Comparison of ENCODE assay signal across 8 cellular contexts in the genomic region with DNA sequence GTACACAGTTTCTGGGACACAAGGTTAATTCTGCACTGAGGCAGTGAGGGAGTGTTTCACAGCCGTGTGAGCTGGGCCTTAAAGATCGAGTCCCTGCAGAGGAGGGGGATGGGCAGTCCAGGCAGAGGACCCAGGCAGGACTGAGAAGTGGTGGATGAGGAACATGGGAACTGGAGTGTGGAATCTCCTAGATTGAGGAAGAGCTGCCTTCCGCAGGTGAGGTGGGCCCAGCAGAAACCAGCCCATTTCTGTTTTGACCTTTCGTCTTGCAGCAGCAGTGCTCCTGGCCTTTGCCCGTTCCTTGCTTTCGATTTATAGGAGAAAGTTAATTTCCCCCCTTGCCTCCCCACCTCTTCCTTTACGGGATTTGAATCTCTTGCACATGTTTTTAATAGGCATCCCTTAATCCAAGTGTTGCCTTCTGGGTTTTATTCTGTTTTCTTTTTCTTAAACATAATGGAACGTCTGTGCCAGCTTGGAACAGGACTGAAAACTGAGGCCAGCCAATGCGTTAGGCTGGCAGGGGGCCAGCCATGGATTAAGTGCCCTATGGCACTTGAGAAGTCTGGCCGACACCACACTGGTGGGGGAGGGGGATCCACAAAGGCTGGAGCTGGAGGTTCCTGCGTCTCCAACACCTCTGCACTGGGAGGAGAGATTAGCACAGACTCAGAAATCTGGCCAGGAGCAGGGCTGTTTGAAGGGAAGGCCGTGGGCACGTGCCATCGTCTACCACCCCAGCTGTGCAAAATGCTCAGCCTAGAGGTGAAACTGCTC.
DNase-seq lines count a peak whose midpoint lies in the region; ATAC-seq, FAIRE-seq and TF ChIP-seq lines count a peak whose summit lies in the region.

No MANE protein-coding gene starts in this region.

- TF ChIP-seq RAD21 in Ishikawa (IDR thresholded peaks at IDR 0.05; ENCODE audit: low read depth) = no peak

- no peaks in the 10 kb centered on the region for H3K27me3 ChIP-seq in bronchial epithelial cell (ENCODE audit: control insufficient read depth, insufficient read depth, low read length)

- no peaks in the 10 kb centered on the region for H3K9me3 Mint-ChIP-seq in natural killer cell

- H3K27ac Mint-ChIP-seq in natural killer cell = peak overlapping the region; percentile 74

- no peak for ATAC-seq in natural killer cell
- no peak for ATAC-seq in GM21381 (IDR thresholded peaks at IDR 0.05; ENCODE audit: unreplicated experiment)

- H3K27me3 Mint-ChIP-seq in natural killer cell (ENCODE audit: low read depth in 2 of 2) = no peaks in the 10 kb centered on the region

- TF ChIP-seq EP300 in Ishikawa (IDR thresholded peaks at IDR 0.05; ENCODE audit: borderline replicate concordance) = no peak

- peak; percentile 64 for FAIRE-seq in bronchial epithelial cell (lab: Jason Lieb, UNC)

- H3K36me3 Mint-ChIP-seq in natural killer cell = peaks cover 3% of the 10 kb centered on the region

- DNase-seq in Ammon's horn (ENCODE audit: low spot score) = peak; percentile 23
- no peak for DNase-seq in bronchial epithelial cell (ENCODE audit: low read depth)
- no peak for DNase-seq in natural killer cell
- DNase-seq in effector CD4-positive, alpha-beta T cell = no peak
- DNase-seq in RPMI8226 = no peak
- no peak for DNase-seq in glomerular visceral epithelial cell (ENCODE audit: extremely low spot score)

- no peak for TF ChIP-seq CTCF in bronchial epithelial cell (IDR thresholded peaks at IDR 0.05; ENCODE audit: insufficient read depth, low read length, severe bottlenecking)
- no peak for TF ChIP-seq CTCF in natural killer cell (IDR thresholded peaks at IDR 0.05)

- H3K4me3 Mint-ChIP-seq in natural killer cell = no peak overlapping the region

- no peak overlapping the region for H3K4me3 ChIP-seq in bronchial epithelial cell (ENCODE audit: low read depth, low read length)

- H3K36me3 ChIP-seq in bronchial epithelial cell (ENCODE audit: control insufficient read depth, insufficient read depth, low read length) = peaks cover 23% of the 10 kb centered on the region

- H3K4me1 Mint-ChIP-seq in natural killer cell = peaks cover 26 to 48% of the 10 kb centered on the region in 2 donors

- intact Hi-C loops in natural killer cell (cut with micrococcal nuclease) = loop anchor here (5.0 kb wide), 1 partner anchor 44 kb away; no protein-coding TSS in a partner anchor

TF ChIP-seq in Ishikawa, 13 proteins besides CTCF, POLR2A, EP300 and RAD21:
- TF ChIP-seq NFIC (IDR thresholded peaks at IDR 0.05) = peak; percentile 34; the same call in 1 of the 2 replicates
- TF ChIP-seq, protein P1, sequence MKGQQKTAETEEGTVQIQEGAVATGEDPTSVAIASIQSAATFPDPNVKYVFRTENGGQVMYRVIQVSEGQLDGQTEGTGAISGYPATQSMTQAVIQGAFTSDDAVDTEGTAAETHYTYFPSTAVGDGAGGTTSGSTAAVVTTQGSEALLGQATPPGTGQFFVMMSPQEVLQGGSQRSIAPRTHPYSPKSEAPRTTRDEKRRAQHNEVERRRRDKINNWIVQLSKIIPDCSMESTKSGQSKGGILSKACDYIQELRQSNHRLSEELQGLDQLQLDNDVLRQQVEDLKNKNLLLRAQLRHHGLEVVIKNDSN (IDR thresholded peaks at IDR 0.05) = no peak
